19 cellular contexts compared by ENCODE assay signal in genomic region chr2:133571249-133571648, GRCh38. TPM values are rescaled to one million over a fixed set of nuclear protein-coding genes. Genes with fewer than 3 reads are reported as not detected.
"Had no signal": no experiment of that assay in that cellular context is flagged by ENCODE, and none has a peak within 500 bp of the region (broad histone marks: within the 10 kb centered on the region; RNA-seq: fewer than 3 reads in every experiment).

No MANE protein-coding gene starts in this region.

- H3K4me3 ChIP-seq: body of pancreas, hepatocyte, prostate gland, right atrium auricular region, tibial artery had no signal

- H3K27ac ChIP-seq: body of pancreas, epithelial cell of prostate, foreskin keratinocyte, hepatocyte, prostate gland, right atrium auricular region, tibial artery had no signal

- H3K27me3 ChIP-seq: body of pancreas, foreskin keratinocyte, hepatocyte, right atrium auricular region, tibial artery had no signal

- H3K4me2 ChIP-seq: hepatocyte had no signal

- DNase-seq: activated CD4-positive, alpha-beta T cell treated with anti-CD3 and anti-CD28 coated beads, Interleukin-2, amount 10 ng/mL, durations not matched to agents 24 days and 14 days; activated CD8-positive, alpha-beta T cell treated with anti-CD3 and anti-CD28 coated beads for 36 hours; activated naive CD4-positive, alpha-beta T cell treated with Interleukin-2 at 50 U/mL for 16 hours; activated T-cell treated with anti-CD3 and anti-CD28 coated beads, Interleukin-2, amount 50 U/mL, for 24 hours; body of pancreas; foreskin keratinocyte; immature natural killer cell; left ventricle myocardium superior; stimulated activated CD4-positive, alpha-beta T cell treated with anti-CD3 and anti-CD28 coated beads, Interleukin-12 subunit alpha, Interleukin-12 subunit beta, amount 100 ng/mL, for 4 hours; stimulated activated CD4-positive, alpha-beta T cell treated with anti-CD3 and anti-CD28 coated beads, Interleukin-1b, Interleukin-23, amount 100 ng/mL, for 48 hours; stimulated activated CD8-positive, alpha-beta memory T cell treated with anti-CD3 and anti-CD28 coated beads, Interleukin-4, amount 100 ng/mL, for 48 hours; stimulated activated naive CD4-positive, alpha-beta T cell; substantia nigra; tibial artery had no signal

- H3K9me3 ChIP-seq: body of pancreas, prostate gland, right atrium auricular region, tibial artery had no signal

- H3K36me3 ChIP-seq: prostate gland, right atrium auricular region, tibial artery had no signal

RNA-seq across cellular contexts. Expression of gene NCKAP5, which starts 3.0 kb away (rescaled TPM):
- total RNA-seq: activated CD4-positive, alpha-beta T cell treated with anti-CD3 and anti-CD28 coated beads, Interleukin-2, amount 10 ng/mL, durations not matched to agents 24 days and 14 days; activated CD8-positive, alpha-beta T cell treated with anti-CD3 and anti-CD28 coated beads for 36 hours; activated T-helper 2 cell treated with anti-CD3 and anti-CD28 coated beads, Interferon-gamma antibody, Interleukin-2, Interleukin-4, amounts not matched to agents 10 μg/mL and 5 μg/mL and 100 μg/mL, durations not matched to agents 14 hours and 24 hours and 36 hours had no signal
- polyA plus RNA-seq: immature natural killer cell had no signal
